In the genomic region with DNA sequence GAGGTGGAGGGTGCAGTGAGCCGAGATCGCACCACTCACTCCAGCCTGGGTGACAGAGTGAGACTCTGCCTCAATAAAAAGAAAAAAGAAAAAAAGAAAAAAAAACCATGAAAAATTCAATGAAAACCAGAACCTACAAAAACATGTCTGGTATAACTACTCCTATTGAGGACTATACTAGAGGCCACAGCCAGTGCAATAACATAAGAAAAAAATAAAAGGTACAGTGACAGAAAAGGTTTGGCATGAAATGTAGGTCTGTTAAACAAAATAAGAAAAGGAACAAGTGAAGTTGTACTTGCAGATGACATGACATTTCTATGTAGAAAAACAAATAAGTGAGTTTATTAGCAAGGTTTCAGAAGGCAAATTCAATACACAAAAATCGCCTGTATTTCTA, we compare ENCODE assay signal across 32 cellular contexts.
"Had no signal": no experiment of that assay in that cellular context is flagged by ENCODE, and none has a peak within 500 bp of the region (broad histone marks: within the 10 kb centered on the region; RNA-seq: fewer than 3 reads in every experiment).

No MANE protein-coding gene starts in this region.

- ATAC-seq: activated CD4-positive, alpha-beta T cell treated with anti-CD3 and anti-CD28 coated beads for 36 hours; activated CD8-positive, alpha-beta memory T cell treated with anti-CD3 and anti-CD28 coated beads, Interleukin-2, amount 10 ng/mL, durations not matched to agents 7 days and 5 days; activated CD8-positive, alpha-beta T cell treated with anti-CD3 and anti-CD28 coated beads, Interleukin-2, amount 10 ng/mL, durations not matched to agents 7 days and 5 days; activated T-cell treated with anti-CD3 and anti-CD28 coated beads, Interleukin-2, amount 50 U/mL, for 72 hours; effector memory CD8-positive, alpha-beta T cell; gastroesophageal sphincter had no signal

- H3K4me3 ChIP-seq: esophagus muscularis mucosa, gastroesophageal sphincter had no signal

- FAIRE-seq: astrocyte, colon had no signal

- H3K4me3 Mint-ChIP-seq: activated CD4-positive, alpha-beta memory T cell treated with anti-CD3 and anti-CD28 coated beads for 36 hours; activated CD4-positive, alpha-beta T cell treated with anti-CD3 and anti-CD28 coated beads for 36 hours; activated CD4-positive, alpha-beta T cell treated with anti-CD3 and anti-CD28 coated beads, Interleukin-2, amount 10 ng/mL, durations not matched to agents 24 days and 14 days; activated CD8-positive, alpha-beta memory T cell treated with anti-CD3 and anti-CD28 coated beads, Interleukin-2, amount 10 ng/mL, durations not matched to agents 7 days and 5 days; activated CD8-positive, alpha-beta T cell treated with anti-CD3 and anti-CD28 coated beads, Interleukin-2, amount 10 ng/mL, durations not matched to agents 7 days and 5 days; activated naive CD8-positive, alpha-beta T cell; activated T-cell treated with anti-CD3 and anti-CD28 coated beads, Interleukin-2, amount 50 U/mL, for 24 hours; activated T-cell treated with anti-CD3 and anti-CD28 coated beads, Interleukin-2, amount 50 U/mL, for 72 hours; effector memory CD8-positive, alpha-beta T cell had no signal

- DNase-seq: activated CD4-positive, alpha-beta memory T cell treated with anti-CD3 and anti-CD28 coated beads for 36 hours; activated CD4-positive, alpha-beta T cell treated with anti-CD3 and anti-CD28 coated beads for 36 hours; activated CD4-positive, alpha-beta T cell treated with anti-CD3 and anti-CD28 coated beads, Interleukin-2, amount 10 ng/mL, durations not matched to agents 24 days and 14 days; activated CD4-positive, CD25-positive, alpha-beta regulatory T cell; activated CD4-positive, CD25-positive, alpha-beta regulatory T cell treated with anti-CD3 and anti-CD28 coated beads, Interleukin-2, amount 50 U/mL, for 72 hours; activated CD8-positive, alpha-beta memory T cell treated with anti-CD3 and anti-CD28 coated beads, Interleukin-2, amount 10 ng/mL, durations not matched to agents 7 days and 5 days; activated CD8-positive, alpha-beta memory T cell treated with anti-CD3 and anti-CD28 coated beads, Interleukin-2, amount 50 U/mL, for 4 hours; activated CD8-positive, alpha-beta T cell treated with anti-CD3 and anti-CD28 coated beads, Interleukin-2, amount 10 ng/mL, durations not matched to agents 7 days and 5 days; activated effector memory CD4-positive, alpha-beta T cell treated with Interleukin-2 at 50 U/mL for 16 hours; activated gamma-delta T cell treated with Interleukin-2 at 50 U/mL for 16 hours; activated naive CD4-positive, alpha-beta T cell treated with anti-CD3 and anti-CD28 coated beads, Interleukin-2, amount 50 U/mL, for 16 hours; activated naive CD4-positive, alpha-beta T cell treated with Interleukin-2 at 50 U/mL for 16 hours; activated T-cell treated with anti-CD3 and anti-CD28 coated beads for 4 hours; activated T-cell treated with anti-CD3 and anti-CD28 coated beads, Interleukin-2, amount 50 U/mL, for 24 hours; activated T-cell treated with anti-CD3 and anti-CD28 coated beads, Interleukin-2, amount 50 U/mL, for 72 hours; amniotic stem cell; anterior cingulate cortex; brain microvascular endothelial cell; caudate nucleus; cortex of kidney; dermis blood vessel endothelial cell; effector CD4-positive, alpha-beta T cell; effector memory CD8-positive, alpha-beta T cell; erythroblast; foreskin melanocyte; T-helper 1 cell; T-helper 2 cell had no signal

- H3K27me3 Mint-ChIP-seq: activated CD4-positive, alpha-beta memory T cell treated with anti-CD3 and anti-CD28 coated beads for 36 hours; activated CD4-positive, alpha-beta T cell treated with anti-CD3 and anti-CD28 coated beads for 36 hours; activated CD4-positive, alpha-beta T cell treated with anti-CD3 and anti-CD28 coated beads, Interleukin-2, amount 10 ng/mL, durations not matched to agents 24 days and 14 days; activated CD8-positive, alpha-beta memory T cell treated with anti-CD3 and anti-CD28 coated beads, Interleukin-2, amount 10 ng/mL, durations not matched to agents 7 days and 5 days; activated naive CD8-positive, alpha-beta T cell; activated T-cell treated with anti-CD3 and anti-CD28 coated beads, Interleukin-2, amount 50 U/mL, for 24 hours; effector memory CD8-positive, alpha-beta T cell had no signal

- H3K27me3 ChIP-seq: brain microvascular endothelial cell, esophagus muscularis mucosa, gastroesophageal sphincter had no signal

- H3K27ac Mint-ChIP-seq: activated CD4-positive, alpha-beta memory T cell treated with anti-CD3 and anti-CD28 coated beads for 36 hours; activated CD4-positive, alpha-beta T cell treated with anti-CD3 and anti-CD28 coated beads for 36 hours; activated CD4-positive, alpha-beta T cell treated with anti-CD3 and anti-CD28 coated beads, Interleukin-2, amount 10 ng/mL, durations not matched to agents 24 days and 14 days; activated CD8-positive, alpha-beta memory T cell treated with anti-CD3 and anti-CD28 coated beads, Interleukin-2, amount 10 ng/mL, durations not matched to agents 7 days and 5 days; activated CD8-positive, alpha-beta T cell treated with anti-CD3 and anti-CD28 coated beads, Interleukin-2, amount 10 ng/mL, durations not matched to agents 7 days and 5 days; activated naive CD8-positive, alpha-beta T cell; activated T-cell treated with anti-CD3 and anti-CD28 coated beads, Interleukin-2, amount 50 U/mL, for 24 hours; activated T-cell treated with anti-CD3 and anti-CD28 coated beads, Interleukin-2, amount 50 U/mL, for 72 hours had no signal

- H3K27ac ChIP-seq: brain microvascular endothelial cell, esophagus muscularis mucosa, gastroesophageal sphincter had no signal
